Comparison of ENCODE assay signal across 2 cellular contexts in the genomic region with DNA sequence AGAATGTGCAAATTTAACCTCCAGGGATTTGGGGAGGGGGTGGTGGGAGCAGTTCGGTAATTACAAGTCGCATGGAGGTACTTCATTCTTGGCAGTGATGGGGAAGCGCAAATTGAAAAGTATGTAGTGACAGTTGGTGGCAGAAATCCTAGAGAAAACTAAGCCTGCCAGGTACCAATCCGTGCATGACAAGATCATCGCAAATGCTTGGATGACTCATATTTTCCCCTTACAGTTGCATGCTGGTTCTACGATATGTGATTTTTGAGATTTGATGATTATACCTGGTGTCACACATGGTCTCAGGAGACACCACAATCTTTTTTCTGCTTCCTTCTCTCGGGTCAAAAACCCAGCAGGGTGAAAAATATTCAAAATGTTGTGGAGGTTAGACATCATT.
TF ChIP-seq lines count a peak whose summit lies in the region.

No MANE protein-coding gene starts in this region.

TF ChIP-seq in K562, 482 proteins besides CTCF, POLR2A, EP300 and RAD21 (continued from another document):
- TF ChIP-seq, protein P1, sequence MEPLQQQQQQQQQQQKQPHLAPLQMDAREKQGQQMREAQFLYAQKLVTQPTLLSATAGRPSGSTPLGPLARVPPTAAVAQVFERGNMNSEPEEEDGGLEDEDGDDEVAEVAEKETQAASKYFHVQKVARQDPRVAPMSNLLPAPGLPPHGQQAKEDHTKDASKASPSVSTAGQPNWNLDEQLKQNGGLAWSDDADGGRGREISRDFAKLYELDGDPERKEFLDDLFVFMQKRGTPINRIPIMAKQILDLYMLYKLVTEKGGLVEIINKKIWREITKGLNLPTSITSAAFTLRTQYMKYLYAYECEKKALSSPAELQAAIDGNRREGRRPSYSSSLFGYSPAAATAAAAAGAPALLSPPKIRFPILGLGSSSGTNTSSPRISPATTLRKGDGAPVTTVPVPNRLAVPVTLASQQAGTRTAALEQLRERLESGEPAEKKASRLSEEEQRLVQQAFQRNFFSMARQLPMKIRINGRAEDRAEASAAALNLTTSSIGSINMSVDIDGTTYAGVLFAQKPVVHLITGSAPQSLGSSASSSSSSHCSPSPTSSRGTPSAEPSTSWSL (CRISPR knock-in tag; IDR thresholded peaks at IDR 0.05; ENCODE audit: borderline replicate concordance), result no peak

TF ChIP-seq in WTC11, 78 proteins besides CTCF, POLR2A, EP300 and RAD21 (continued from another document):
- TF ChIP-seq, protein P2, sequence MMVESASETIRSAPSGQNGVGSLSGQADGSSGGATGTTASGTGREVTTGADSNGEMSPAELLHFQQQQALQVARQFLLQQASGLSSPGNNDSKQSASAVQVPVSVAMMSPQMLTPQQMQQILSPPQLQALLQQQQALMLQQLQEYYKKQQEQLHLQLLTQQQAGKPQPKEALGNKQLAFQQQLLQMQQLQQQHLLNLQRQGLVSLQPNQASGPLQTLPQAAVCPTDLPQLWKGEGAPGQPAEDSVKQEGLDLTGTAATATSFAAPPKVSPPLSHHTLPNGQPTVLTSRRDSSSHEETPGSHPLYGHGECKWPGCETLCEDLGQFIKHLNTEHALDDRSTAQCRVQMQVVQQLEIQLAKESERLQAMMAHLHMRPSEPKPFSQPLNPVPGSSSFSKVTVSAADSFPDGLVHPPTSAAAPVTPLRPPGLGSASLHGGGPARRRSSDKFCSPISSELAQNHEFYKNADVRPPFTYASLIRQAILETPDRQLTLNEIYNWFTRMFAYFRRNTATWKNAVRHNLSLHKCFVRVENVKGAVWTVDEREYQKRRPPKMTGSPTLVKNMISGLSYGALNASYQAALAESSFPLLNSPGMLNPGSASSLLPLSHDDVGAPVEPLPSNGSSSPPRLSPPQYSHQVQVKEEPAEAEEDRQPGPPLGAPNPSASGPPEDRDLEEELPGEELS (CRISPR knock-in tag; IDR thresholded peaks at IDR 0.05), result no peak
- TF ChIP-seq TCF7 (CRISPR knock-in tag; IDR thresholded peaks at IDR 0.05; ENCODE audit: low read depth), result no peak
- no peak for TF ChIP-seq PRRX2 (CRISPR knock-in tag; IDR thresholded peaks at IDR 0.05)
- no peak for TF ChIP-seq SOX15 (CRISPR knock-in tag; IDR thresholded peaks at IDR 0.05)
- TF ChIP-seq, protein P3, sequence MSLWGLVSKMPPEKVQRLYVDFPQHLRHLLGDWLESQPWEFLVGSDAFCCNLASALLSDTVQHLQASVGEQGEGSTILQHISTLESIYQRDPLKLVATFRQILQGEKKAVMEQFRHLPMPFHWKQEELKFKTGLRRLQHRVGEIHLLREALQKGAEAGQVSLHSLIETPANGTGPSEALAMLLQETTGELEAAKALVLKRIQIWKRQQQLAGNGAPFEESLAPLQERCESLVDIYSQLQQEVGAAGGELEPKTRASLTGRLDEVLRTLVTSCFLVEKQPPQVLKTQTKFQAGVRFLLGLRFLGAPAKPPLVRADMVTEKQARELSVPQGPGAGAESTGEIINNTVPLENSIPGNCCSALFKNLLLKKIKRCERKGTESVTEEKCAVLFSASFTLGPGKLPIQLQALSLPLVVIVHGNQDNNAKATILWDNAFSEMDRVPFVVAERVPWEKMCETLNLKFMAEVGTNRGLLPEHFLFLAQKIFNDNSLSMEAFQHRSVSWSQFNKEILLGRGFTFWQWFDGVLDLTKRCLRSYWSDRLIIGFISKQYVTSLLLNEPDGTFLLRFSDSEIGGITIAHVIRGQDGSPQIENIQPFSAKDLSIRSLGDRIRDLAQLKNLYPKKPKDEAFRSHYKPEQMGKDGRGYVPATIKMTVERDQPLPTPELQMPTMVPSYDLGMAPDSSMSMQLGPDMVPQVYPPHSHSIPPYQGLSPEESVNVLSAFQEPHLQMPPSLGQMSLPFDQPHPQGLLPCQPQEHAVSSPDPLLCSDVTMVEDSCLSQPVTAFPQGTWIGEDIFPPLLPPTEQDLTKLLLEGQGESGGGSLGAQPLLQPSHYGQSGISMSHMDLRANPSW (CRISPR knock-in tag; conservative IDR thresholded peaks at IDR 0.05; ENCODE audit: low read depth), result no peak
- no peak for TF ChIP-seq JAZF1 (CRISPR knock-in tag; IDR thresholded peaks at IDR 0.05)
- no peak for TF ChIP-seq ZNF671 (CRISPR knock-in tag; IDR thresholded peaks at IDR 0.05)
